9 cellular contexts compared by ENCODE assay signal in genomic region chr4:7194251-7195137, GRCh38. TPM values are rescaled to one million over a fixed set of nuclear protein-coding genes. Genes with fewer than 3 reads are reported as not detected.
DNase-seq lines count a peak whose midpoint lies in the region; ATAC-seq and TF ChIP-seq lines count a peak whose summit lies in the region.
"Had no signal": no experiment of that assay in that cellular context is flagged by ENCODE, and none has a peak within 500 bp of the region (broad histone marks: within the 10 kb centered on the region; RNA-seq: fewer than 3 reads in every experiment).

No MANE protein-coding gene starts in this region.

- 35 to 53% (median 44%) methylated on average over 4 to 6 of the region's 6 CpGs for WGBS in spleen, 5 donors

- H3K27ac ChIP-seq in spleen, result no peak overlapping the region
- no peak overlapping the region for H3K27ac ChIP-seq in gastrocnemius medialis

- H3K27ac Mint-ChIP-seq in activated T-cell treated with anti-CD3 and anti-CD28 coated beads, Interleukin-2, amount 50 U/mL, for 24 hours, result no peak overlapping the region
- H3K27ac Mint-ChIP-seq in glutamatergic neuron (ENCODE audit: unreplicated experiment), result no peak overlapping the region

- H3K36me3 ChIP-seq in spleen (no peaks in the 10 kb centered on the region), gastrocnemius medialis (no peaks in the 10 kb centered on the region)

- intact Hi-C loops in spleen (cut with DNase I; ENCODE audit: low total_unique reads), result loop anchor here (5.0 kb wide), 2 partner anchors 523 to 608 kb away; no protein-coding TSS in a partner anchor
- intact Hi-C loops in gastrocnemius medialis (cut with DNase I; ENCODE audit: low total_unique reads), result loop anchor here (5.0 kb wide), 1 partner anchor 608 kb away; no protein-coding TSS in a partner anchor

- TF ChIP-seq POLR2A in spleen (IDR thresholded peaks at IDR 0.05), result no peak
- TF ChIP-seq POLR2A in gastrocnemius medialis (IDR thresholded peaks at IDR 0.05), result no peak

- H3K4me1 ChIP-seq in spleen, result peaks cover 5 to 21% (median 13%) of the 10 kb centered on the region in 6 donors
- peaks cover 6 to 7% of the 10 kb centered on the region in 2 donors for H3K4me1 ChIP-seq in gastrocnemius medialis

- in situ Hi-C loops in gastrocnemius medialis (cut with MboI; ENCODE audit: low sequenced_read_pairs in 4 of 4), result loop anchor here (5.0 to 25.0 kb wide), 3 partner anchors 98 to 518 kb away; no protein-coding TSS in a partner anchor

- no peaks in the 10 kb centered on the region for H3K9me3 Mint-ChIP-seq in activated T-cell treated with anti-CD3 and anti-CD28 coated beads, Interleukin-2, amount 50 U/mL, for 24 hours
- H3K9me3 Mint-ChIP-seq in activated T-cell treated with anti-CD3 and anti-CD28 coated beads, Interleukin-2, amount 50 U/mL, for 4 hours, result no peaks in the 10 kb centered on the region
- peaks cover 3% of the 10 kb centered on the region for H3K9me3 Mint-ChIP-seq in glutamatergic neuron (ENCODE audit: unreplicated experiment)

- no peak for ATAC-seq in activated T-cell treated with anti-CD3 and anti-CD28 coated beads, Interleukin-2, amount 50 U/mL, for 4 hours
- ATAC-seq in SK-N-SH treated with all-trans-retinoic acid at 6 μM for 48 hours (peak; percentile 60), gastrocnemius medialis (no peak), GM21723 (IDR thresholded peaks at IDR 0.05; ENCODE audit: unreplicated experiment) (no peak)

- H3K4me3 Mint-ChIP-seq in activated T-cell treated with anti-CD3 and anti-CD28 coated beads, Interleukin-2, amount 50 U/mL, for 24 hours, result no peak overlapping the region
- H3K4me3 Mint-ChIP-seq in activated T-cell treated with anti-CD3 and anti-CD28 coated beads, Interleukin-2, amount 50 U/mL, for 4 hours, result no peak overlapping the region
- peak overlapping the region; percentile 71 for H3K4me3 Mint-ChIP-seq in glutamatergic neuron (ENCODE audit: unreplicated experiment)

- peaks cover 2% of the 10 kb centered on the region for H3K4me1 Mint-ChIP-seq in activated T-cell treated with anti-CD3 and anti-CD28 coated beads, Interleukin-2, amount 50 U/mL, for 24 hours (ENCODE audit: low read depth)
- peaks cover 1% of the 10 kb centered on the region for H3K4me1 Mint-ChIP-seq in activated T-cell treated with anti-CD3 and anti-CD28 coated beads, Interleukin-2, amount 50 U/mL, for 4 hours (ENCODE audit: low read depth)
- peaks cover 30% of the 10 kb centered on the region for H3K4me1 Mint-ChIP-seq in glutamatergic neuron (ENCODE audit: low read depth, unreplicated experiment)

- TF ChIP-seq CTCF in glutamatergic neuron (IDR thresholded peaks at IDR 0.05; ENCODE audit: partially characterized antibody, unreplicated experiment) (peak; percentile 57), spleen (IDR thresholded peaks at IDR 0.05 in 8 of 11, conservative IDR thresholded peaks at IDR 0.05 in 3 of 11) (peak in 2 of 11 experiments; percentile 19 to 32), gastrocnemius medialis (IDR thresholded peaks at IDR 0.05 in 4 of 5, conservative IDR thresholded peaks at IDR 0.05 in 1 of 5) (peak in 1 of 5 experiments; percentile 42)

- H3K9me3 ChIP-seq in spleen (no peaks in the 10 kb centered on the region), gastrocnemius medialis (no peaks in the 10 kb centered on the region)

- peaks cover 85% of the 10 kb centered on the region for H3K27me3 Mint-ChIP-seq in activated T-cell treated with anti-CD3 and anti-CD28 coated beads, Interleukin-2, amount 50 U/mL, for 24 hours
- H3K27me3 Mint-ChIP-seq in activated T-cell treated with anti-CD3 and anti-CD28 coated beads, Interleukin-2, amount 50 U/mL, for 4 hours (ENCODE audit: low read depth), result peaks cover 65% of the 10 kb centered on the region
- H3K27me3 Mint-ChIP-seq in glutamatergic neuron (ENCODE audit: unreplicated experiment), result peaks cover 8% of the 10 kb centered on the region

- H3K27me3 ChIP-seq in spleen (replicated peaks in 1 of 7) (peaks cover 0 to 100% (median 33%) of the 10 kb centered on the region in 7 donors), gastrocnemius medialis (peaks cover 17 to 29% (median 23%) of the 10 kb centered on the region in 3 donors)

- peak; percentile 50 for DNase-seq in activated T-cell treated with anti-CD3 and anti-CD28 coated beads, Interleukin-2, amount 50 U/mL, for 24 hours
- no peak for DNase-seq in activated T-cell treated with anti-CD3 and anti-CD28 coated beads, Interleukin-2, amount 50 U/mL, for 4 hours
- DNase-seq in glutamatergic neuron, result peak; percentile 74
- DNase-seq in spleen, result peak; percentile 51
- DNase-seq in gastrocnemius medialis, result no peak
- no peak for DNase-seq in Kasumi-1 (lab: John Stamatoyannopoulos, UW)

- H3K4me3 ChIP-seq in spleen (no peak overlapping the region), gastrocnemius medialis (no peak overlapping the region)

- H3K36me3 Mint-ChIP-seq in activated T-cell treated with anti-CD3 and anti-CD28 coated beads, Interleukin-2, amount 50 U/mL, for 24 hours (ENCODE audit: low read depth), result no peaks in the 10 kb centered on the region
- H3K36me3 Mint-ChIP-seq in activated T-cell treated with anti-CD3 and anti-CD28 coated beads, Interleukin-2, amount 50 U/mL, for 4 hours (ENCODE audit: insufficient read depth), result no peaks in the 10 kb centered on the region
- no peaks in the 10 kb centered on the region for H3K36me3 Mint-ChIP-seq in glutamatergic neuron (ENCODE audit: unreplicated experiment)

TF ChIP-seq in SK-N-SH treated with all-trans-retinoic acid at 6 μM for 48 hours, 23 proteins besides CTCF, POLR2A, EP300 and RAD21:
- TF ChIP-seq BACH2 (CRISPR knock-in tag; IDR thresholded peaks at IDR 0.05; ENCODE audit: borderline replicate concordance) (no peak), OSR1 (CRISPR knock-in tag; IDR thresholded peaks at IDR 0.05) (no peak), ZNF565 (CRISPR knock-in tag; conservative IDR thresholded peaks at IDR 0.05; ENCODE audit: low read depth) (no peak), POU6F1 (CRISPR knock-in tag; IDR thresholded peaks at IDR 0.05; ENCODE audit: borderline replicate concordance, low read depth) (no peak), PATZ1 (CRISPR knock-in tag; IDR thresholded peaks at IDR 0.05; ENCODE audit: borderline replicate concordance) (no peak), ZFP3 (CRISPR knock-in tag; IDR thresholded peaks at IDR 0.05) (no peak), ESRRG (CRISPR knock-in tag; IDR thresholded peaks at IDR 0.05) (no peak), CREB5 (CRISPR knock-in tag; IDR thresholded peaks at IDR 0.05; ENCODE audit: low read depth) (no peak), ZNF70 (CRISPR knock-in tag; IDR thresholded peaks at IDR 0.05) (no peak)

RNA-seq across cellular contexts. Expression of gene SORCS2, which starts 2.2 kb away (rescaled TPM):
- total RNA-seq in activated T-cell treated with anti-CD3 and anti-CD28 coated beads, Interleukin-2, amount 50 U/mL, for 4 hours, result under 1 TPM in 2 of 3 donors, not detected in 1; 0.18 to 0.43 TPM
- 29.5 TPM for total RNA-seq in glutamatergic neuron (ENCODE audit: unreplicated experiment)
- 1 to 10 TPM in 1 of 7 donors, under 1 TPM in 6; 0.33 to 1.6 (median 0.61) TPM for total RNA-seq in spleen
- under 1 TPM; 0.35 to 0.96 (median 0.52) TPM for polyA plus RNA-seq in spleen
- total RNA-seq in gastrocnemius medialis, result 1 to 10 TPM in 1 of 4 donors, under 1 TPM in 3; 0.07 to 1.2 (median 0.11) TPM
- total RNA-seq: pulmonary artery endothelial cell had no signal

Comparison
In these comparisons a context has a peak if more than half of its experiments do, and no peak if none do; other contexts are left out.
1. DNase-seq: peak in activated T-cell treated with anti-CD3 and anti-CD28 coated beads, Interleukin-2, amount 50 U/mL, for 24 hours (single experiment), glutamatergic neuron (single experiment) and spleen (single experiment); none in activated T-cell treated with anti-CD3 and anti-CD28 coated beads, Interleukin-2, amount 50 U/mL, for 4 hours (single experiment), gastrocnemius medialis (0 of 2) and Kasumi-1 (0 of 2).
2. RNA of gene SORCS2, which starts 2.2 kb away (total RNA-seq): 29.5 TPM in glutamatergic neuron (single experiment); 0.33 to 1.6 TPM in spleen, 0.18 to 0.43 TPM in activated T-cell treated with anti-CD3 and anti-CD28 coated beads, Interleukin-2, amount 50 U/mL, for 4 hours and 0.07 to 1.2 TPM in gastrocnemius medialis; every median in the first group is over 10 times any median in the second.